ENCODE assay signal across 12 cellular contexts in genomic region chr6:39209360-39209811, GRCh38. TPM values are rescaled to one million over a fixed set of nuclear protein-coding genes. Genes with fewer than 3 reads are reported as not detected.
DNase-seq lines count a peak whose midpoint lies in the region; ATAC-seq and TF ChIP-seq lines count a peak whose summit lies in the region.
"Had no signal": no experiment of that assay in that cellular context is flagged by ENCODE, and none has a peak within 500 bp of the region (broad histone marks: within the 10 kb centered on the region; RNA-seq: fewer than 3 reads in every experiment).

No MANE protein-coding gene starts in this region.

- peaks cover 0 to 6% of the 10 kb centered on the region in 2 donors for H3K36me3 Mint-ChIP-seq in activated naive CD4-positive, alpha-beta T cell treated with anti-CD3 and anti-CD28 coated beads, Interleukin-2, amount 50 U/mL, for 72 hours
- H3K36me3 Mint-ChIP-seq in type B pancreatic cell = peaks cover 4% of the 10 kb centered on the region

- no peak for TF ChIP-seq CTCF in type B pancreatic cell (conservative IDR thresholded peaks at IDR 0.05)

- H3K4me3 ChIP-seq in iPS-15b (ENCODE audit: low read depth, low read length) = no peak overlapping the region

- H3K27me3 ChIP-seq in iPS-15b (ENCODE audit: control insufficient read depth, insufficient read depth, low read length) = no peaks in the 10 kb centered on the region

- peak overlapping the region; percentile 26 for H3K9ac ChIP-seq in iPS-15b (ENCODE audit: low read depth, low read length)

- H3K27me3 Mint-ChIP-seq in type B pancreatic cell = peaks cover 3% of the 10 kb centered on the region

- peaks cover 13% of the 10 kb centered on the region for H3K4me1 ChIP-seq in iPS-15b (ENCODE audit: control insufficient read depth, insufficient read depth, low read length)

- peaks cover 4% of the 10 kb centered on the region for H3K36me3 ChIP-seq in iPS-15b (ENCODE audit: control insufficient read depth, insufficient read depth, low read length)

- H3K9me3 Mint-ChIP-seq in activated naive CD4-positive, alpha-beta T cell treated with anti-CD3 and anti-CD28 coated beads, Interleukin-2, amount 50 U/mL, for 72 hours = no peaks in the 10 kb centered on the region
- H3K9me3 Mint-ChIP-seq in type B pancreatic cell = no peaks in the 10 kb centered on the region
- H3K9me3 Mint-ChIP-seq: activated T-cell treated with anti-CD3 and anti-CD28 coated beads, Interleukin-2, amount 50 U/mL, for 72 hours had no signal

- H3K9me3 ChIP-seq in iPS-15b (ENCODE audit: control insufficient read depth, insufficient read depth, low read length) = no peaks in the 10 kb centered on the region

- ATAC-seq in activated naive CD4-positive, alpha-beta T cell treated with anti-CD3 and anti-CD28 coated beads, Interleukin-2, amount 50 U/mL, for 72 hours = peak; percentile 9 to 44
- no peak for ATAC-seq in HG02884 (IDR thresholded peaks at IDR 0.05; ENCODE audit: unreplicated experiment)
- no peak for ATAC-seq in GM19455 (IDR thresholded peaks at IDR 0.05; ENCODE audit: unreplicated experiment)
- ATAC-seq: activated T-cell treated with anti-CD3 and anti-CD28 coated beads, Interleukin-2, amount 50 U/mL, for 72 hours had no signal

- no peak overlapping the region for H3K4me3 Mint-ChIP-seq in type B pancreatic cell
- H3K4me3 Mint-ChIP-seq: B cell had no signal

- peaks cover 50% of the 10 kb centered on the region for H3K4me1 Mint-ChIP-seq in type B pancreatic cell (ENCODE audit: unreplicated experiment)
- H3K4me1 Mint-ChIP-seq: B cell had no signal

- peak overlapping the region in 1 of 2 donors; percentile 76 for H3K27ac Mint-ChIP-seq in activated naive CD4-positive, alpha-beta T cell treated with anti-CD3 and anti-CD28 coated beads, Interleukin-2, amount 50 U/mL, for 72 hours
- peak overlapping the region; percentile 81 for H3K27ac Mint-ChIP-seq in type B pancreatic cell
- H3K27ac Mint-ChIP-seq: activated T-cell treated with anti-CD3 and anti-CD28 coated beads, Interleukin-2, amount 50 U/mL, for 72 hours; B cell had no signal

- DNase-seq in activated naive CD4-positive, alpha-beta T cell treated with anti-CD3 and anti-CD28 coated beads, Interleukin-2, amount 50 U/mL, for 72 hours (ENCODE audit: low spot score in 2 of 2) = no peak
- no peak for DNase-seq in activated naive CD4-positive, alpha-beta T cell treated with anti-CD3 and anti-CD28 coated beads, Interleukin-2, amount 50 U/mL, for 16 hours
- DNase-seq in SW480 (ENCODE audit: low spot score) (peak; percentile 2), type B pancreatic cell (ENCODE audit: extremely low spot score, unreplicated experiment) (no peak), NCI-H1694 (lab: John Stamatoyannopoulos, UW) (no peak)
- DNase-seq: activated T-cell treated with anti-CD3 and anti-CD28 coated beads, Interleukin-2, amount 50 U/mL, for 72 hours; NCI-H146; T1000 had no signal

RNA-seq across cellular contexts. Expression of gene KCNK5, which starts 19.9 kb away (rescaled TPM):
- total RNA-seq in activated naive CD4-positive, alpha-beta T cell treated with anti-CD3 and anti-CD28 coated beads, Interleukin-2, amount 50 U/mL, for 72 hours = 10 to 100 TPM in 1 of 2 donors, 1 to 10 TPM in 1; 8.8 to 15.8 TPM
- 7.6 and 10.1 TPM in 2 replicates for total RNA-seq in type B pancreatic cell (ENCODE audit: low replicate concordance)

Comparison
In these comparisons a context has a peak if more than half of its experiments do, and no peak if none do; other contexts are left out.
1. ATAC-seq: peak in activated naive CD4-positive, alpha-beta T cell treated with anti-CD3 and anti-CD28 coated beads, Interleukin-2, amount 50 U/mL, for 72 hours (2 of 2); none in HG02884 (single experiment) and GM19455 (single experiment).